17 cellular contexts compared by ENCODE assay signal in genomic region chr4:96354036-96354712, GRCh38.
A peak's percentile ranks its signal among the peaks of the same experiment; 100 is the strongest.
DNase-seq lines count a peak whose midpoint lies in the region; ATAC-seq, FAIRE-seq and TF ChIP-seq lines count a peak whose summit lies in the region.
"Had no signal": no experiment of that assay in that cellular context is flagged by ENCODE, and none has a peak within 500 bp of the region (broad histone marks: within the 10 kb centered on the region; RNA-seq: fewer than 3 reads in every experiment).

No MANE protein-coding gene starts in this region.

- H3K9me3 ChIP-seq in DND-41 (ENCODE audit: insufficient read depth, low read length, severe bottlenecking) (no peaks in the 10 kb centered on the region), pancreas (no peaks in the 10 kb centered on the region)
- H3K9me3 ChIP-seq: BLaER1 treated with 17β-estradiol and CSF1 and Interleukin-3, amounts not matched to agents 10 nM and 100 nM had no signal

- H3K9ac ChIP-seq in DND-41 (ENCODE audit: low read depth, low read length): peak overlapping the region; percentile 45
- H3K9ac ChIP-seq: BLaER1 treated with 17β-estradiol and CSF1 and Interleukin-3, amounts not matched to agents 10 nM and 100 nM; parathyroid adenoma had no signal

- peak overlapping the region; percentile 84 for H2AFZ ChIP-seq in DND-41 (ENCODE audit: low read depth, low read length)
- H2AFZ ChIP-seq: parathyroid adenoma had no signal

- no peaks in the 10 kb centered on the region for H3K79me2 ChIP-seq in DND-41 (ENCODE audit: insufficient read depth, low read length)
- H3K79me2 ChIP-seq: parathyroid adenoma had no signal

- peak overlapping the region; percentile 79 for H3K27ac ChIP-seq in DND-41 (ENCODE audit: low read length)
- H3K27ac ChIP-seq in pancreas: no peak overlapping the region
- H3K27ac ChIP-seq: BLaER1 treated with 17β-estradiol and CSF1 and Interleukin-3, amounts not matched to agents 10 nM and 100 nM; parathyroid adenoma; SK-N-MC had no signal

- ATAC-seq in DND-41 (ENCODE audit: insufficient read depth, low read depth) (peak; percentile 91), pancreas (peak in 3 of 4 donors; percentile 69 to 90 (median 81)), HG03196 (IDR thresholded peaks at IDR 0.05; ENCODE audit: unreplicated experiment) (no peak), GM21447 (IDR thresholded peaks at IDR 0.05; ENCODE audit: unreplicated experiment) (no peak)

- 8% methylated on average over 2 of the region's 2 CpGs for WGBS in pancreas, 2 donors

- H3K4me3 ChIP-seq in DND-41 (ENCODE audit: low read depth in 1 of 2, low read length in 2 of 2) (peak overlapping the region in 1 of 2 experiments; percentile 50; a peak in 2 of 4 replicates), fibroblast of pulmonary artery (replicated peaks; ENCODE audit: low read depth, low read length) (no peak overlapping the region), pancreas (no peak overlapping the region)
- H3K4me3 ChIP-seq: BLaER1 treated with 17β-estradiol and CSF1 and Interleukin-3, amounts not matched to agents 10 nM and 100 nM; SK-N-MC had no signal

- TF ChIP-seq CTCF in DND-41 (IDR thresholded peaks at IDR 0.05; ENCODE audit: borderline replicate concordance, extremely low read depth, low read length, poor library complexity, severe bottlenecking) (no peak), fibroblast of pulmonary artery (IDR thresholded peaks at IDR 0.05; ENCODE audit: low read length, missing control alignments) (no peak), pancreas (IDR thresholded peaks at IDR 0.05) (no peak)

- FAIRE-seq in pancreas (lab: Jason Lieb, UNC) (no peak), H54 (lab: Jason Lieb, UNC) (no peak)

- peak overlapping the region; percentile 75 for H3K4me2 ChIP-seq in DND-41 (ENCODE audit: insufficient read depth, low read length)
- H3K4me2 ChIP-seq: BLaER1 treated with 17β-estradiol and CSF1 and Interleukin-3, amounts not matched to agents 10 nM and 100 nM had no signal

- peak; percentile 49 for DNase-seq in DND-41
- peak; percentile 1 for DNase-seq in SW480 (ENCODE audit: low spot score)
- peak; percentile 30 for DNase-seq in fibroblast of pulmonary artery (ENCODE audit: low read depth)
- peak in 1 of 6 donors; percentile 13 for DNase-seq in pancreas
- no peak for DNase-seq in NCI-H748 (lab: John Stamatoyannopoulos, UW; ENCODE audit: unreplicated experiment)
- no peak for DNase-seq in H54 (ENCODE audit: insufficient read length, low spot score)
- DNase-seq: activated CD4-positive, alpha-beta memory T cell treated with anti-CD3 and anti-CD28 coated beads for 36 hours; amygdala; effector CD4-positive, alpha-beta T cell; foreskin melanocyte; midbrain; MV-4-11 had no signal

- H3K4me1 ChIP-seq in DND-41 (ENCODE audit: insufficient read depth, low read length): peaks cover 38% of the 10 kb centered on the region
- H3K4me1 ChIP-seq in pancreas: peaks cover 0 to 4% (median 0%) of the 10 kb centered on the region in 3 donors
- H3K4me1 ChIP-seq: BLaER1 treated with 17β-estradiol and CSF1 and Interleukin-3, amounts not matched to agents 10 nM and 100 nM; parathyroid adenoma had no signal

- intact Hi-C loops in pancreas (cut with DNase I): no loop called here

- no peak for TF ChIP-seq POLR2A in H54 (IDR thresholded peaks at IDR 0.05; ENCODE audit: low read depth, low read length)

- H4K20me1 ChIP-seq in DND-41 (ENCODE audit: insufficient read depth, low read length): no peaks in the 10 kb centered on the region
- H4K20me1 ChIP-seq: BLaER1 treated with 17β-estradiol and CSF1 and Interleukin-3, amounts not matched to agents 10 nM and 100 nM had no signal

- no peaks in the 10 kb centered on the region for H3K36me3 ChIP-seq in DND-41 (ENCODE audit: insufficient read depth, low read length)
- no peaks in the 10 kb centered on the region for H3K36me3 ChIP-seq in pancreas
- H3K36me3 ChIP-seq: BLaER1 treated with 17β-estradiol and CSF1 and Interleukin-3, amounts not matched to agents 10 nM and 100 nM had no signal

- H3K27me3 ChIP-seq in DND-41 (ENCODE audit: insufficient read depth, low read length, poor library complexity) (no peaks in the 10 kb centered on the region), pancreas (no peaks in the 10 kb centered on the region)
- H3K27me3 ChIP-seq: BLaER1 treated with 17β-estradiol and CSF1 and Interleukin-3, amounts not matched to agents 10 nM and 100 nM had no signal

Comparison
In these comparisons a context has a peak if more than half of its experiments do, and no peak if none do; other contexts are left out.
1. ATAC-seq: peak in DND-41 (single experiment) and pancreas (3 of 4); none in HG03196 (single experiment) and GM21447 (single experiment).
2. DNase-seq: peak in DND-41 (single experiment), SW480 (single experiment) and fibroblast of pulmonary artery (single experiment); none in NCI-H748 (single experiment) and H54 (single experiment).